14 cellular contexts compared by ENCODE assay signal in genomic region chr3:14842277-14842676, GRCh38. TPM values are rescaled to one million over a fixed set of nuclear protein-coding genes. Genes with fewer than 3 reads are reported as not detected.
"Had no signal": no experiment of that assay in that cellular context is flagged by ENCODE, and none has a peak within 500 bp of the region (broad histone marks: within the 10 kb centered on the region; RNA-seq: fewer than 3 reads in every experiment).

No MANE protein-coding gene starts in this region.

- H3K4me3 Mint-ChIP-seq: effector memory CD8-positive, alpha-beta T cell; mesothelial cell of epicardium; natural killer cell treated with Interleukin-12 subunit alpha and Interleukin-12 subunit beta and Interleukin-15 and Interleukin-18, amount 100 ng/mL, for 72 hours had no signal

- ATAC-seq: effector memory CD8-positive, alpha-beta T cell; left colon; natural killer cell treated with Interleukin-12 subunit alpha and Interleukin-12 subunit beta and Interleukin-15 and Interleukin-18, amount 100 ng/mL, for 72 hours had no signal

- H3K36me3 ChIP-seq: esophagus squamous epithelium, stomach had no signal

- H3K36me3 Mint-ChIP-seq: mesothelial cell of epicardium; natural killer cell treated with Interleukin-12 subunit alpha and Interleukin-12 subunit beta and Interleukin-15 and Interleukin-18, amount 100 ng/mL, for 72 hours had no signal

- H3K9me3 ChIP-seq: esophagus squamous epithelium, stomach had no signal

- H2AFZ ChIP-seq: hepatocyte had no signal

- H3K4me2 ChIP-seq: hepatocyte had no signal

- H3K4me3 ChIP-seq: esophagus squamous epithelium, hepatocyte, stomach had no signal

- H3K27ac ChIP-seq: esophagus squamous epithelium, hepatocyte, stomach had no signal

- DNase-seq: effector memory CD8-positive, alpha-beta T cell; esophagus squamous epithelium; head of caudate nucleus; left colon; mammary epithelial cell; stimulated activated CD4-positive, alpha-beta T cell treated with anti-CD3 and anti-CD28 coated beads, Interleukin-2, amount 100 ng/mL, for 24 hours; stimulated activated CD4-positive, alpha-beta T cell treated with anti-CD3 and anti-CD28 coated beads, Interleukin-4, amount 100 ng/mL, for 4 hours; stimulated activated naive CD4-positive, alpha-beta T cell; stomach; substantia nigra; trophoblast cell had no signal

- H3K27ac Mint-ChIP-seq: effector memory CD8-positive, alpha-beta T cell; mesothelial cell of epicardium; natural killer cell treated with Interleukin-12 subunit alpha and Interleukin-12 subunit beta and Interleukin-15 and Interleukin-18, amount 100 ng/mL, for 72 hours had no signal

- H3K9me3 Mint-ChIP-seq: effector memory CD8-positive, alpha-beta T cell; mesothelial cell of epicardium; natural killer cell treated with Interleukin-12 subunit alpha and Interleukin-12 subunit beta and Interleukin-15 and Interleukin-18, amount 100 ng/mL, for 72 hours had no signal

RNA-seq across cellular contexts. Expression of gene FGD5, which starts 23.5 kb away (rescaled TPM):
- total RNA-seq: mammary epithelial cell; natural killer cell treated with Interleukin-12 subunit alpha and Interleukin-12 subunit beta and Interleukin-15 and Interleukin-18, amount 100 ng/mL, for 72 hours had no signal
- polyA plus RNA-seq: mammary epithelial cell had no signal
